ENCODE assay signal across 21 cellular contexts in the genomic region with DNA sequence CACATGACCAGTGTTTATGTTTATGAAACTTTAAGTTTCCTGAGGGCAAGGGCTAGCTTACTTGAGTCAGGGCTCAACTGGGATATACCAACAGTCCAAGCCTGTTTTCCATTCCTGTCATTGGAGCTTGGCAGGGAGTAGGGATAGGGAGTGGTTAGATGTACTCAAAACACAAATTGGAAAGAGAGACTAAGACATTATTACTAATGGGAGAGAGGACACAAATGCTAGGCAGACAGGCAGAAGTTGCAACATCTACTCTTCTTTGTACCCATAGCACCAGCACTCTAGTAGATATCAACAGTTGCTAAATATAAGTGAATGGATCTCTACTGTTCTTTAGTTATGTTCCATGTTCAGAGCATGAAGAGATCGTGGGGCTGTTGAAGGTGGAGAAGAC.
"Had no signal": no experiment of that assay in that cellular context is flagged by ENCODE, and none has a peak within 500 bp of the region (broad histone marks: within the 10 kb centered on the region; RNA-seq: fewer than 3 reads in every experiment).

No MANE protein-coding gene starts in this region.

- H3K27me3 ChIP-seq: esophagus muscularis mucosa, suprapubic skin, thyroid gland had no signal

- H3K9me3 Mint-ChIP-seq: endodermal cell, mesothelial cell of epicardium, natural killer cell had no signal

- H3K36me3 ChIP-seq: esophagus muscularis mucosa, lower lobe of right lung, suprapubic skin, thyroid gland had no signal

- DNase-seq: effector CD4-positive, alpha-beta T cell; endodermal cell; foreskin melanocyte; head of caudate nucleus; hippocampal formation; kidney glomerular epithelial cell; lower lobe of right lung; natural killer cell; posterior cingulate gyrus; stimulated activated CD4-positive, alpha-beta T cell treated with anti-CD3 and anti-CD28 coated beads, Interleukin-2, amount 100 ng/mL, for 48 hours; stimulated activated naive CD4-positive, alpha-beta T cell treated with Interleukin-2 at 50 U/mL for 16 hours; thyroid gland had no signal

- H3K36me3 Mint-ChIP-seq: memory B cell, mesothelial cell of epicardium, natural killer cell had no signal

- H3K27ac Mint-ChIP-seq: endodermal cell, memory B cell, mesothelial cell of epicardium, natural killer cell, type B pancreatic cell had no signal

- H3K4me1 Mint-ChIP-seq: endodermal cell, memory B cell, mesothelial cell of epicardium, neural crest cell had no signal

- H3K4me3 Mint-ChIP-seq: endodermal cell, memory B cell, mesothelial cell of epicardium, natural killer cell, neural crest cell, type B pancreatic cell had no signal

- H3K4me1 ChIP-seq: esophagus muscularis mucosa, lower lobe of right lung, suprapubic skin, thyroid gland had no signal

- ATAC-seq: left lobe of liver, lower lobe of right lung, natural killer cell had no signal

- H3K27ac ChIP-seq: coronary artery, esophagus muscularis mucosa, lower lobe of right lung, suprapubic skin, thyroid gland had no signal

- H3K4me3 ChIP-seq: coronary artery, esophagus muscularis mucosa, lower lobe of right lung, smooth muscle cell, suprapubic skin, thyroid gland had no signal

- H3K9me3 ChIP-seq: esophagus muscularis mucosa, lower lobe of right lung, suprapubic skin, thyroid gland had no signal
